Comparison of ENCODE assay signal across 11 cellular contexts in the genomic region with DNA sequence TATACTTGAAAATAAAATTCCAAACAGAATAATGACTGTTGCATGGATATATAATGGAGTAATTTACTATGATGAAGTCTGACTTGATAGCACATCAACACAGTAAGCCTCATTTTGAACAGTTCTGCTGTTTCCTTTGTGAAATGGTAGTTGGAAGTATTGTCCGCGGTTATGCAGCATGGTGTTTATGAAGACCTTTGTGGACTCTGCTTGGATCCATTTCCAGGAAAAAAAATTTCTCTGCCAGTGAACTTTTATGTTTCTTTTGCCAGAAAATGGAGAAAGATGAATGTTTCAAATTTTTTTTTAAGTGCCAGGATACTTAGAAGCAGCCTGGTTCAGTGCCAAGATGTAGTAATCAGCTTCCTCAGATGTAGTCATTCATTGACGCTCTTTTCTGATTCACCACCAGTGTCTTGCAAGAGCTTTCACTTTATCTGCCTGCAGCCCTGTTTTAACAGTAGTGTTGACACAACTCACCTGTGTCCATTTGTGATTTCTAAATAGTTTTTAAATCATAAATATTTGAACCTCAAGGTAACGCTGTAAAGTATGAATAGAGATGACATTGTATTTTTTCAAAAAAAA.
DNase-seq lines count a peak whose midpoint lies in the region; ATAC-seq and TF ChIP-seq lines count a peak whose summit lies in the region.
"Had no signal": no experiment of that assay in that cellular context is flagged by ENCODE, and none has a peak within 500 bp of the region (broad histone marks: within the 10 kb centered on the region; RNA-seq: fewer than 3 reads in every experiment).

No MANE protein-coding gene starts in this region.

- H3K4me1 Mint-ChIP-seq in activated naive CD4-positive, alpha-beta T cell treated with anti-CD3 and anti-CD28 coated beads for 36 hours (ENCODE audit: low read depth), result peaks cover 23% of the 10 kb centered on the region

- H3K9me3 Mint-ChIP-seq in activated naive CD4-positive, alpha-beta T cell treated with anti-CD3 and anti-CD28 coated beads for 36 hours, result peaks cover 4% of the 10 kb centered on the region
- H3K9me3 Mint-ChIP-seq: effector memory CD8-positive, alpha-beta T cell had no signal

- no peaks in the 10 kb centered on the region for H3K27me3 Mint-ChIP-seq in activated naive CD4-positive, alpha-beta T cell treated with anti-CD3 and anti-CD28 coated beads for 36 hours (ENCODE audit: low read depth)

- intact Hi-C loops in activated naive CD4-positive, alpha-beta T cell treated with anti-CD3 and anti-CD28 coated beads for 36 hours (cut with micrococcal nuclease), result loop anchor here (5.0 kb wide), 1 partner anchor 257 kb away; the partner anchor contains the start of gene SDK1

- no peak overlapping the region for H3K4me3 Mint-ChIP-seq in activated naive CD4-positive, alpha-beta T cell treated with anti-CD3 and anti-CD28 coated beads for 36 hours
- H3K4me3 Mint-ChIP-seq: CD4-positive, CD25-positive, alpha-beta regulatory T cell; effector memory CD8-positive, alpha-beta T cell had no signal

- H3K36me3 Mint-ChIP-seq in activated naive CD4-positive, alpha-beta T cell treated with anti-CD3 and anti-CD28 coated beads for 36 hours (ENCODE audit: low read depth), result no peaks in the 10 kb centered on the region
- H3K36me3 Mint-ChIP-seq: CD4-positive, CD25-positive, alpha-beta regulatory T cell had no signal

- peak; percentile 41 for DNase-seq in activated naive CD4-positive, alpha-beta T cell treated with anti-CD3 and anti-CD28 coated beads for 36 hours
- DNase-seq in activated naive CD4-positive, alpha-beta T cell (lab: John Stamatoyannopoulos, UW), result no peak
- peak; percentile 36 for DNase-seq in foreskin melanocyte
- peak; percentile 24 for DNase-seq in smooth muscle cell of the brain vasculature (ENCODE audit: low read depth, low spot score)
- no peak for DNase-seq in midbrain (lab: John Stamatoyannopoulos, UW)
- no peak for DNase-seq in NCI-H187 (lab: John Stamatoyannopoulos, UW)
- DNase-seq: activated CD8-positive, alpha-beta memory T cell treated with anti-CD3 and anti-CD28 coated beads, Interleukin-2, amount 50 U/mL, for 48 hours; CD4-positive, CD25-positive, alpha-beta regulatory T cell; effector memory CD8-positive, alpha-beta T cell had no signal

- CTCF ChIA-PET in activated naive CD4-positive, alpha-beta T cell treated with anti-CD3 and anti-CD28 coated beads for 36 hours (lab: Charles Lee), result interaction anchor here (0.7 kb wide), 1 partner anchor 418 kb away, joined by 3 read pairs; no protein-coding TSS in a partner anchor

- no peak overlapping the region for H3K27ac Mint-ChIP-seq in activated naive CD4-positive, alpha-beta T cell treated with anti-CD3 and anti-CD28 coated beads for 36 hours
- H3K27ac Mint-ChIP-seq: CD4-positive, CD25-positive, alpha-beta regulatory T cell; effector memory CD8-positive, alpha-beta T cell had no signal

- ATAC-seq in SK-N-SH treated with all-trans-retinoic acid at 6 μM for 48 hours (peak; percentile 77), GM18870 (IDR thresholded peaks at IDR 0.05; ENCODE audit: unreplicated experiment) (no peak)
- ATAC-seq: effector memory CD8-positive, alpha-beta T cell had no signal

TF ChIP-seq in SK-N-SH treated with all-trans-retinoic acid at 6 μM for 48 hours, 23 proteins besides CTCF, POLR2A, EP300 and RAD21 (continues in another document):
- TF ChIP-seq ZC3H10 (CRISPR knock-in tag; IDR thresholded peaks at IDR 0.05), result no peak
- no peak for TF ChIP-seq POU6F1 (CRISPR knock-in tag; IDR thresholded peaks at IDR 0.05; ENCODE audit: borderline replicate concordance, low read depth)
- no peak for TF ChIP-seq PPARA (CRISPR knock-in tag; IDR thresholded peaks at IDR 0.05; ENCODE audit: borderline replicate concordance)
- TF ChIP-seq TSHZ2 (CRISPR knock-in tag; IDR thresholded peaks at IDR 0.05), result no peak
- no peak for TF ChIP-seq OSR1 (CRISPR knock-in tag; IDR thresholded peaks at IDR 0.05)
- TF ChIP-seq CSDC2 (CRISPR knock-in tag; IDR thresholded peaks at IDR 0.05), result no peak
- TF ChIP-seq ESRRG (CRISPR knock-in tag; IDR thresholded peaks at IDR 0.05), result peak; percentile 51; the same call in 1 of the 2 replicates
- TF ChIP-seq ZFP3 (CRISPR knock-in tag; IDR thresholded peaks at IDR 0.05), result 0 out of 2 replicates have a peak, but pooled peaks have one; percentile 54
- TF ChIP-seq TOX (CRISPR knock-in tag; IDR thresholded peaks at IDR 0.05; ENCODE audit: borderline replicate concordance), result no peak
- TF ChIP-seq GLIS3 (CRISPR knock-in tag; IDR thresholded peaks at IDR 0.05), result no peak
- TF ChIP-seq CSRNP3 (CRISPR knock-in tag; IDR thresholded peaks at IDR 0.05), result no peak
- TF ChIP-seq ZFP30 (CRISPR knock-in tag; IDR thresholded peaks at IDR 0.05), result no peak
- no peak for TF ChIP-seq ARNTL (CRISPR knock-in tag; IDR thresholded peaks at IDR 0.05; ENCODE audit: borderline replicate concordance, low read depth)
- no peak for TF ChIP-seq PATZ1 (CRISPR knock-in tag; IDR thresholded peaks at IDR 0.05; ENCODE audit: borderline replicate concordance)
- TF ChIP-seq RARB (CRISPR knock-in tag; IDR thresholded peaks at IDR 0.05), result no peak
- no peak for TF ChIP-seq ZNF565 (CRISPR knock-in tag; conservative IDR thresholded peaks at IDR 0.05; ENCODE audit: low read depth)
- TF ChIP-seq ISL1 (CRISPR knock-in tag; IDR thresholded peaks at IDR 0.05), result peak; percentile 75
- no peak for TF ChIP-seq ZNF70 (CRISPR knock-in tag; IDR thresholded peaks at IDR 0.05)
- no peak for TF ChIP-seq ZNF8 (CRISPR knock-in tag; IDR thresholded peaks at IDR 0.05)
- no peak for TF ChIP-seq TCF4 (CRISPR knock-in tag; IDR thresholded peaks at IDR 0.05; ENCODE audit: borderline replicate concordance)
- TF ChIP-seq SNAI2 (CRISPR knock-in tag; IDR thresholded peaks at IDR 0.05), result no peak

Comparison
In these comparisons a context has a peak if more than half of its experiments do, and no peak if none do; other contexts are left out.
1. DNase-seq: peak in activated naive CD4-positive, alpha-beta T cell treated with anti-CD3 and anti-CD28 coated beads for 36 hours (single experiment), foreskin melanocyte (single experiment) and smooth muscle cell of the brain vasculature (single experiment); none in activated naive CD4-positive, alpha-beta T cell (0 of 4), midbrain (single experiment) and NCI-H187 (0 of 2).